Comparison of ENCODE assay signal across 10 cellular contexts in the genomic region with DNA sequence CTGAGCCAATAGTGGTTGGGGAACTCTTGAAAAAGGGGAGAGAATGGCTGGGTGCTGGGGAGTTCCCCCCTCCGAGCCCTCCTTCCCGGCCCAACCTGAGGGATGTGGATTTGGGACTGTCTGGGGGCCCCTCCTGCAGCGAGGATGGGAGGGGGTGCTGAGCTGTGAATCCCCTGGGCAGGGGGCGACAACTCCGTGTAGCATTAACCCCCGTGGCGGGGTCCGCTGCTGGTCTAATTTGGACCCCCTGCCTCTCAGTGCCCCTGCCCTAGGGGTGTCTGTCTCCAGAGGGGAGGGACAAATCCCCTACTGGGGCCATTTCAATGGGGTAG. TPM values are rescaled to one million over a fixed set of nuclear protein-coding genes. Genes with fewer than 3 reads are reported as not detected.
DNase-seq lines count a peak whose midpoint lies in the region; ATAC-seq and TF ChIP-seq lines count a peak whose summit lies in the region.
"Had no signal": no experiment of that assay in that cellular context is flagged by ENCODE, and none has a peak within 500 bp of the region (broad histone marks: within the 10 kb centered on the region; RNA-seq: fewer than 3 reads in every experiment).

No MANE protein-coding gene starts in this region.

- H3K27me3 Mint-ChIP-seq in activated naive CD4-positive, alpha-beta T cell treated with anti-CD3 and anti-CD28 coated beads for 36 hours (ENCODE audit: low read depth) = no peaks in the 10 kb centered on the region
- no peaks in the 10 kb centered on the region for H3K27me3 Mint-ChIP-seq in activated naive CD8-positive, alpha-beta T cell treated with anti-CD3 and anti-CD28 coated beads, Interleukin-2, amount 10 ng/mL, durations not matched to agents 7 days and 5 days

- no peak overlapping the region for H4K5ac ChIP-seq in mesendoderm (ENCODE audit: low read length)

- H3K4me1 Mint-ChIP-seq in activated naive CD4-positive, alpha-beta T cell treated with anti-CD3 and anti-CD28 coated beads for 36 hours (ENCODE audit: low read depth) = peaks cover 52% of the 10 kb centered on the region
- peaks cover 37% of the 10 kb centered on the region for H3K4me1 Mint-ChIP-seq in activated naive CD8-positive, alpha-beta T cell treated with anti-CD3 and anti-CD28 coated beads, Interleukin-2, amount 10 ng/mL, durations not matched to agents 7 days and 5 days

- H3K79me1 ChIP-seq in mesendoderm (ENCODE audit: low read length) (peaks cover 15% of the 10 kb centered on the region), trophoblast cell (ENCODE audit: low read length) (peaks cover 29% of the 10 kb centered on the region)

- H4K8ac ChIP-seq in mesendoderm (ENCODE audit: low read depth, low read length) (no peak overlapping the region), trophoblast cell (ENCODE audit: low read depth, low read length) (no peak overlapping the region)

- H3K9ac ChIP-seq in mesendoderm (ENCODE audit: low read length) = no peak overlapping the region
- H3K9ac ChIP-seq in trophoblast cell (ENCODE audit: low read length) = no peak overlapping the region

- H4K12ac ChIP-seq in trophoblast cell (ENCODE audit: low read depth, low read length) = no peak overlapping the region

- no peak for TF ChIP-seq CTCF in tibial artery (IDR thresholded peaks at IDR 0.05)

- no peak overlapping the region for H2AFZ ChIP-seq in trophoblast cell (ENCODE audit: insufficient read depth, low read length, poor library complexity)

- H3K36me3 Mint-ChIP-seq in activated naive CD4-positive, alpha-beta T cell treated with anti-CD3 and anti-CD28 coated beads for 36 hours (ENCODE audit: low read depth) = peaks cover 21% of the 10 kb centered on the region
- H3K36me3 Mint-ChIP-seq in activated naive CD8-positive, alpha-beta T cell treated with anti-CD3 and anti-CD28 coated beads, Interleukin-2, amount 10 ng/mL, durations not matched to agents 7 days and 5 days = peaks cover 13% of the 10 kb centered on the region

- no peak for DNase-seq in activated naive CD4-positive, alpha-beta T cell treated with anti-CD3 and anti-CD28 coated beads for 36 hours
- no peak for DNase-seq in activated naive CD4-positive, alpha-beta T cell (lab: John Stamatoyannopoulos, UW)
- DNase-seq in activated naive CD8-positive, alpha-beta T cell treated with anti-CD3 and anti-CD28 coated beads, Interleukin-2, amount 10 ng/mL, durations not matched to agents 7 days and 5 days = no peak
- DNase-seq in mesendoderm (no peak), tibial artery (no peak), SW480 (ENCODE audit: low spot score) (no peak), RKO (ENCODE audit: low spot score) (no peak), trophoblast cell (no peak)
- DNase-seq: anterior cingulate cortex, SHP77 had no signal

- H2BK5ac ChIP-seq in mesendoderm (ENCODE audit: low read length) = no peak overlapping the region
- no peak overlapping the region for H2BK5ac ChIP-seq in trophoblast cell (ENCODE audit: low read depth, low read length, poor library complexity)

- intact Hi-C loops in activated naive CD4-positive, alpha-beta T cell treated with anti-CD3 and anti-CD28 coated beads for 36 hours (cut with micrococcal nuclease) = no loop called here
- intact Hi-C loops in tibial artery (cut with DNase I; ENCODE audit: low total_unique reads) = no loop called here

- no peak overlapping the region for H2BK120ac ChIP-seq in mesendoderm (ENCODE audit: low read depth, low read length)
- H2BK120ac ChIP-seq in trophoblast cell (ENCODE audit: insufficient read depth, low read length, poor library complexity) = no peak overlapping the region

- H2BK15ac ChIP-seq in mesendoderm (replicated peaks; ENCODE audit: low read depth) = no peak overlapping the region

- POLR2A ChIA-PET in activated naive CD8-positive, alpha-beta T cell treated with anti-CD3 and anti-CD28 coated beads, Interleukin-2, amount 10 ng/mL, durations not matched to agents 7 days and 5 days (lab: Charles Lee) = interaction anchor here (0.6 to 3.6 kb wide), 4 partner anchors 11 to 183 kb away, joined by 3 to 64 read pairs (median 6); a partner anchor contains a TSS

- H3K36me3 ChIP-seq in mesendoderm (ENCODE audit: control insufficient read depth, insufficient read depth, low read length) (peaks cover 17% of the 10 kb centered on the region), tibial artery (peaks cover 33 to 50% (median 47%) of the 10 kb centered on the region in 3 donors), trophoblast cell (ENCODE audit: control insufficient read depth in 1 of 2, insufficient read depth in 2 of 2, low read length in 2 of 2) (peaks cover 49 to 52% of the 10 kb centered on the region in 2 experiments)

- H2BK12ac ChIP-seq in trophoblast cell (ENCODE audit: low read length) = no peak overlapping the region

- no CpG with 5 or more reads among the region's 8 CpGs for WGBS in mesendoderm (ENCODE audit: extremely low coverage, insufficient coverage, low lambda C conversion rate)
- WGBS in trophoblast cell (ENCODE audit: extremely low coverage, insufficient coverage, insufficient read length) = no CpG with 5 or more reads among the region's 8 CpGs

- no peak overlapping the region for H3K4ac ChIP-seq in mesendoderm (ENCODE audit: low read depth, low read length)
- no peak overlapping the region for H3K4ac ChIP-seq in trophoblast cell (ENCODE audit: low read depth, low read length)

- ATAC-seq in activated naive CD8-positive, alpha-beta T cell treated with anti-CD3 and anti-CD28 coated beads, Interleukin-2, amount 10 ng/mL, durations not matched to agents 7 days and 5 days (ENCODE audit: low read depth) = no peak

- H2AK5ac ChIP-seq in mesendoderm (ENCODE audit: low read length) = no peak overlapping the region
- no peak overlapping the region for H2AK5ac ChIP-seq in trophoblast cell (ENCODE audit: low read length)

- no peak overlapping the region for H3K14ac ChIP-seq in trophoblast cell (ENCODE audit: low read length)

- H3K27ac ChIP-seq in mesendoderm (ENCODE audit: low read depth, low read length) = peak overlapping the region; percentile 26
- H3K27ac ChIP-seq in tibial artery = peak overlapping the region; percentile 93 to 95
- H3K27ac ChIP-seq in trophoblast cell (ENCODE audit: low read depth, low read length) = no peak overlapping the region

- no peak overlapping the region for H3K23ac ChIP-seq in mesendoderm (ENCODE audit: low read length)
- H3K23ac ChIP-seq in trophoblast cell (ENCODE audit: low read length) = no peak overlapping the region

- H3K4me2 ChIP-seq in mesendoderm (ENCODE audit: low read length) (no peak overlapping the region), trophoblast cell (ENCODE audit: low read length) (no peak overlapping the region)

- CTCF ChIA-PET in activated naive CD4-positive, alpha-beta T cell treated with anti-CD3 and anti-CD28 coated beads for 36 hours (lab: Charles Lee) = no interaction called here

- no peaks in the 10 kb centered on the region for H3K9me3 Mint-ChIP-seq in activated naive CD4-positive, alpha-beta T cell treated with anti-CD3 and anti-CD28 coated beads for 36 hours
- no peaks in the 10 kb centered on the region for H3K9me3 Mint-ChIP-seq in activated naive CD8-positive, alpha-beta T cell treated with anti-CD3 and anti-CD28 coated beads, Interleukin-2, amount 10 ng/mL, durations not matched to agents 7 days and 5 days

- H3K4me1 ChIP-seq in mesendoderm (ENCODE audit: control insufficient read depth, low read depth, low read length) (peaks cover 4% of the 10 kb centered on the region), tibial artery (peaks cover 17 to 88% (median 85%) of the 10 kb centered on the region in 4 donors), trophoblast cell (ENCODE audit: control insufficient read depth in 1 of 2, insufficient read depth in 2 of 2, low read length in 2 of 2) (peaks cover 32 to 42% of the 10 kb centered on the region in 2 experiments)

- no peaks in the 10 kb centered on the region for H3K27me3 ChIP-seq in mesendoderm (ENCODE audit: insufficient read depth, low read length, poor library complexity)
- H3K27me3 ChIP-seq in tibial artery = no peaks in the 10 kb centered on the region
- no peaks in the 10 kb centered on the region for H3K27me3 ChIP-seq in trophoblast cell (ENCODE audit: insufficient read depth, low read length)

- H3K56ac ChIP-seq in mesendoderm (ENCODE audit: low read length) = no peak overlapping the region

- H3K27ac Mint-ChIP-seq in activated naive CD4-positive, alpha-beta T cell treated with anti-CD3 and anti-CD28 coated beads for 36 hours = peak overlapping the region; percentile 97
- H3K27ac Mint-ChIP-seq in activated naive CD8-positive, alpha-beta T cell treated with anti-CD3 and anti-CD28 coated beads, Interleukin-2, amount 10 ng/mL, durations not matched to agents 7 days and 5 days = peak overlapping the region; percentile 68

- H3K4me3 Mint-ChIP-seq in activated naive CD4-positive, alpha-beta T cell treated with anti-CD3 and anti-CD28 coated beads for 36 hours = peak overlapping the region; percentile 49
- H3K4me3 Mint-ChIP-seq in activated naive CD8-positive, alpha-beta T cell treated with anti-CD3 and anti-CD28 coated beads, Interleukin-2, amount 10 ng/mL, durations not matched to agents 7 days and 5 days = peak overlapping the region; percentile 98

- peaks cover 31% of the 10 kb centered on the region for H3K79me2 ChIP-seq in mesendoderm (ENCODE audit: control insufficient read depth, insufficient read depth, low read length)
- peaks cover 10% of the 10 kb centered on the region for H3K79me2 ChIP-seq in trophoblast cell (ENCODE audit: control insufficient read depth, insufficient read depth, low read length, poor library complexity)

- H3K18ac ChIP-seq in mesendoderm (ENCODE audit: low read length) (no peak overlapping the region), trophoblast cell (ENCODE audit: low read length) (no peak overlapping the region)

- H4K91ac ChIP-seq in trophoblast cell (ENCODE audit: low read depth, low read length) = no peak overlapping the region

- H3K4me3 ChIP-seq in mesendoderm (ENCODE audit: low read length) (no peak overlapping the region), tibial artery (no peak overlapping the region), trophoblast cell (ENCODE audit: low read depth, low read length) (no peak overlapping the region)

- H3K9me3 ChIP-seq in tibial artery = no peaks in the 10 kb centered on the region
- no peaks in the 10 kb centered on the region for H3K9me3 ChIP-seq in trophoblast cell (ENCODE audit: insufficient read depth, low read depth, low read length)

RNA-seq across cellular contexts. Expression of a gene that starts 9.7 kb away (rescaled TPM):
- total RNA-seq in activated naive CD4-positive, alpha-beta T cell treated with anti-CD3 and anti-CD28 coated beads for 36 hours = 10 to 100 TPM; 50.1 to 52.9 TPM
- 10 to 100 TPM; 75.2 to 80.7 TPM for total RNA-seq in activated naive CD8-positive, alpha-beta T cell treated with anti-CD3 and anti-CD28 coated beads, Interleukin-2, amount 10 ng/mL, durations not matched to agents 7 days and 5 days
- 133 TPM for polyA plus RNA-seq in mesendoderm (2013, experiment 1 of 2)
- polyA plus RNA-seq in mesendoderm (2013, experiment 2 of 2) = 131 TPM
- 159 and 165 TPM in 2 replicates for polyA plus RNA-seq in trophoblast cell (2013)

RNA-seq across cellular contexts. Expression of a gene that starts 11.0 kb away (rescaled TPM):
- total RNA-seq in activated naive CD4-positive, alpha-beta T cell treated with anti-CD3 and anti-CD28 coated beads for 36 hours = 100 to 1,000 TPM; 167 to 183 TPM
- total RNA-seq in activated naive CD8-positive, alpha-beta T cell treated with anti-CD3 and anti-CD28 coated beads, Interleukin-2, amount 10 ng/mL, durations not matched to agents 7 days and 5 days = 100 to 1,000 TPM; 327 to 342 TPM
- 93.3 TPM for polyA plus RNA-seq in mesendoderm (2013, experiment 1 of 2)
- polyA plus RNA-seq in mesendoderm (2013, experiment 2 of 2) = 93.6 TPM
- 116 and 120 TPM in 2 replicates for polyA plus RNA-seq in trophoblast cell (2013)

RNA-seq across cellular contexts. Expression of a gene that starts 16.6 kb away (rescaled TPM):
- 100 to 1,000 TPM; 153 TPM for total RNA-seq in activated naive CD4-positive, alpha-beta T cell treated with anti-CD3 and anti-CD28 coated beads for 36 hours
- total RNA-seq in activated naive CD8-positive, alpha-beta T cell treated with anti-CD3 and anti-CD28 coated beads, Interleukin-2, amount 10 ng/mL, durations not matched to agents 7 days and 5 days = 100 to 1,000 TPM; 157 to 161 TPM
- 127 TPM for polyA plus RNA-seq in mesendoderm (2013, experiment 1 of 2)
- 122 TPM for polyA plus RNA-seq in mesendoderm (2013, experiment 2 of 2)
- polyA plus RNA-seq in trophoblast cell (2013) = 106 and 107 TPM in 2 replicates

RNA-seq across cellular contexts. Expression of a gene that starts 17.2 kb away (rescaled TPM):
- 10 to 100 TPM; 62.8 to 65.3 TPM for total RNA-seq in activated naive CD4-positive, alpha-beta T cell treated with anti-CD3 and anti-CD28 coated beads for 36 hours
- total RNA-seq in activated naive CD8-positive, alpha-beta T cell treated with anti-CD3 and anti-CD28 coated beads, Interleukin-2, amount 10 ng/mL, durations not matched to agents 7 days and 5 days = 10 to 100 TPM; 44.5 to 48.3 TPM
- 55.7 TPM for polyA plus RNA-seq in mesendoderm (2013, experiment 1 of 2)
- 57.0 TPM for polyA plus RNA-seq in mesendoderm (2013, experiment 2 of 2)
- polyA plus RNA-seq in trophoblast cell (2013) = 58.5 and 63.2 TPM in 2 replicates

RNA-seq across cellular contexts. Expression of a gene that starts 20.3 kb away (rescaled TPM):
- total RNA-seq in activated naive CD4-positive, alpha-beta T cell treated with anti-CD3 and anti-CD28 coated beads for 36 hours = 1 to 10 TPM in 1 of 2 experiments, under 1 TPM in 1; 0.77 to 1.1 TPM
- total RNA-seq in activated naive CD8-positive, alpha-beta T cell treated with anti-CD3 and anti-CD28 coated beads, Interleukin-2, amount 10 ng/mL, durations not matched to agents 7 days and 5 days = under 1 TPM; 0.14 to 0.17 TPM
- polyA plus RNA-seq in mesendoderm (2013, experiment 1 of 2) = 3.2 TPM
- polyA plus RNA-seq in mesendoderm (2013, experiment 2 of 2) = 3.5 TPM
- polyA plus RNA-seq in trophoblast cell (2013) = 3.7 and 4.2 TPM in 2 replicates
